11 cellular contexts compared by ENCODE assay signal in genomic region chr1:223702735-223703667, GRCh38. TPM values are rescaled to one million over a fixed set of nuclear protein-coding genes. Genes with fewer than 3 reads are reported as not detected.
DNase-seq lines count a peak whose midpoint lies in the region; ATAC-seq and TF ChIP-seq lines count a peak whose summit lies in the region.
"Had no signal": no experiment of that assay in that cellular context is flagged by ENCODE, and none has a peak within 500 bp of the region (broad histone marks: within the 10 kb centered on the region; RNA-seq: fewer than 3 reads in every experiment).

No MANE protein-coding gene starts in this region.

- H3K79me2 ChIP-seq in PC-3 (ENCODE audit: low read length) = peaks cover 12% of the 10 kb centered on the region

- no peaks in the 10 kb centered on the region for H3K9me2 ChIP-seq in PC-3 (replicated peaks; ENCODE audit: low read length)

- intact Hi-C loops in PC-3 (cut with micrococcal nuclease) = loop anchor here (10.0 kb wide), 1 partner anchor 412 kb away; the partner anchor contains the start of gene FBXO28

- TF ChIP-seq CTCF in PC-3 (conservative IDR thresholded peaks at IDR 0.05; ENCODE audit: low read depth, low read length) = no peak
- TF ChIP-seq CTCF in chondrocyte (IDR thresholded peaks at IDR 0.05) = no peak

- no peaks in the 10 kb centered on the region for H3K9me3 Mint-ChIP-seq in chondrocyte (ENCODE audit: low read depth)
- H3K9me3 Mint-ChIP-seq: immature natural killer cell had no signal

- H4K20me1 ChIP-seq in PC-3 (ENCODE audit: low read length) = no peaks in the 10 kb centered on the region

- no peaks in the 10 kb centered on the region for H3K27me3 Mint-ChIP-seq in chondrocyte (ENCODE audit: low read depth)

- POLR2A ChIA-PET in PC-3 (lab: Charles Lee; ENCODE audit: unreplicated experiment) = no interaction called here

- CTCF ChIA-PET in PC-3 (lab: Charles Lee) = interaction anchor here (0.7 kb wide), 1 partner anchor 13 kb away, joined by 3 read pairs; no protein-coding TSS in a partner anchor

- H3K36me3 Mint-ChIP-seq in chondrocyte (ENCODE audit: low read depth) = no peaks in the 10 kb centered on the region
- H3K36me3 Mint-ChIP-seq: immature natural killer cell had no signal

- peaks cover 29% of the 10 kb centered on the region for H3F3A ChIP-seq in PC-3 (ENCODE audit: low read length, unreplicated experiment)

- peak overlapping the region; percentile 97 for H3K27ac Mint-ChIP-seq in chondrocyte (ENCODE audit: unreplicated experiment)

- H3K4me1 Mint-ChIP-seq in chondrocyte (ENCODE audit: low read depth) = peaks cover 91% of the 10 kb centered on the region

- H3K4me3 Mint-ChIP-seq in chondrocyte (ENCODE audit: unreplicated experiment) = peak overlapping the region; percentile 77
- H3K4me3 Mint-ChIP-seq: immature natural killer cell had no signal

- H3K4me2 ChIP-seq in PC-3 (ENCODE audit: low read length) (peak overlapping the region; percentile 55), skeletal muscle satellite cell (ENCODE audit: low read length) (peak overlapping the region; percentile 77)

- peak overlapping the region; percentile 47 for H3K4me3 ChIP-seq in PC-3 (ENCODE audit: low read length)
- H3K4me3 ChIP-seq in skeletal muscle satellite cell (ENCODE audit: low read length) = peak overlapping the region; percentile 43
- H3K4me3 ChIP-seq: pancreas had no signal

- H3K27ac ChIP-seq in PC-3 (ENCODE audit: low read length) = peak overlapping the region; percentile 89
- H3K27ac ChIP-seq: pancreas had no signal

- H3K9me3 ChIP-seq in PC-3 (ENCODE audit: low read length) (no peaks in the 10 kb centered on the region), skeletal muscle satellite cell (replicated peaks; ENCODE audit: low read length) (no peaks in the 10 kb centered on the region)
- H3K9me3 ChIP-seq: pancreas had no signal

- no peaks in the 10 kb centered on the region for H3K27me3 ChIP-seq in PC-3 (ENCODE audit: low read length)
- no peaks in the 10 kb centered on the region for H3K27me3 ChIP-seq in skeletal muscle satellite cell (ENCODE audit: control insufficient read depth, insufficient read depth, low read length)
- H3K27me3 ChIP-seq: pancreas had no signal

- H3K36me3 ChIP-seq in PC-3 (ENCODE audit: low read depth, low read length) = no peaks in the 10 kb centered on the region
- H3K36me3 ChIP-seq in skeletal muscle satellite cell (ENCODE audit: insufficient read depth, low read length) = no peaks in the 10 kb centered on the region
- H3K36me3 ChIP-seq: pancreas had no signal

- peak; percentile 14 for ATAC-seq in PC-3
- ATAC-seq: pancreas had no signal

- H2AFZ ChIP-seq in PC-3 (ENCODE audit: low read length) = no peak overlapping the region

- no TSS peak for BruUV-seq in PC-3 (replicated peaks; lab: Mats Ljungman, UMichigan)

- in situ Hi-C loops in KBM-7 (cut with MboI; ENCODE audit: low pct_unique_long_range_greater_than_20kb, low sequenced_read_pairs) = no loop called here

- peak; percentile 33 for DNase-seq in NCI-H2029 (lab: John Stamatoyannopoulos, UW)
- DNase-seq in NCI-H2029 treated with DMSO at 0.1 percent for 48 hours (lab: John Stamatoyannopoulos, UW) = no peak
- peak; percentile 98 for DNase-seq in PC-3
- DNase-seq in chondrocyte (ENCODE audit: low spot score) = no peak
- no peak for DNase-seq in KBM-7
- no peak for DNase-seq in activated gamma-delta T cell (lab: John Stamatoyannopoulos, UW)
- DNase-seq in NCI-H748 (lab: John Stamatoyannopoulos, UW; ENCODE audit: unreplicated experiment) = no peak
- DNase-seq: cortex of kidney, immature natural killer cell, pancreas had no signal

- H3K4me1 ChIP-seq in PC-3 (ENCODE audit: insufficient read depth, low read length) (peaks cover 92% of the 10 kb centered on the region), skeletal muscle satellite cell (ENCODE audit: control insufficient read depth, insufficient read depth, low read length) (peaks cover 78% of the 10 kb centered on the region)

- H3K9ac ChIP-seq in PC-3 (ENCODE audit: low read length) (peak overlapping the region; percentile 62), skeletal muscle satellite cell (ENCODE audit: low read depth, low read length) (peak overlapping the region; percentile 74)

RNA-seq across cellular contexts. Expression of gene CAPN2, which starts 9.3 kb away (rescaled TPM):
- 1,259 and 1,457 TPM in 2 replicates for total RNA-seq in PC-3 (2014; rRNA removed)
- total RNA-seq in chondrocyte = 202 to 241 TPM (median 238 TPM) in 3 replicates
- 396 and 525 TPM in 2 replicates for total RNA-seq in skeletal muscle satellite cell (2012; rRNA removed)

RNA-seq across cellular contexts. Expression of gene CAPN8, which starts 37.5 kb away (rescaled TPM):
- total RNA-seq in PC-3 (2014; rRNA removed) (5.9 and 11.1 TPM in 2 replicates), chondrocyte (not detected in 3 replicates)
- total RNA-seq in skeletal muscle satellite cell (2012; rRNA removed) = not detected in 2 replicates

Comparison
In these comparisons a context has a peak if more than half of its experiments do, and no peak if none do; other contexts are left out.
1. DNase-seq: peak in NCI-H2029 (single experiment) and PC-3 (single experiment); none in NCI-H2029 treated with DMSO at 0.1 percent for 48 hours (single experiment), chondrocyte (single experiment), KBM-7 (single experiment), activated gamma-delta T cell (single experiment) and NCI-H748 (single experiment).